Comparison of ENCODE assay signal across 14 cellular contexts in the genomic region with DNA sequence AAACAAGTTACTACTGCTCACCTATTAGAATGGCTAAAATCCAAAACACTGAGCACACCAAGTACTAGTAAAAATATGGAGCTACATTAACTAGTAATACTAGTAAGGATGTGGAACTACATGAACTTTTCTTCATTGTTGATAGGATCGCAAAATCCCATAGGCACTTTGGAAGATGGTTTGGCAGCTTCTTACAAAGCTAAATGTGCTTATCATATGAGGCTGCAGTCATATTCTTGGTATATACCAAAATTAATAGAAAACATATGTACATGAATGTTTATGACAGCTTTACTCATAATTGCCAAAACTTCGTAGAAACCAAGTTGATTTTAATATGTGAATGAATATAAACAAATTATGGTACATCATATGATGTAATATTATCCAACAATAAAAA.
DNase-seq lines count a peak whose midpoint lies in the region; ATAC-seq and TF ChIP-seq lines count a peak whose summit lies in the region.
"Had no signal": no experiment of that assay in that cellular context is flagged by ENCODE, and none has a peak within 500 bp of the region (broad histone marks: within the 10 kb centered on the region; RNA-seq: fewer than 3 reads in every experiment).

No MANE protein-coding gene starts in this region.

- H3K27ac ChIP-seq in SK-N-SH (ENCODE audit: low read depth in 2 of 2, low read length in 1 of 2) (peak overlapping the region in 1 of 2 experiments; percentile 99; a peak in 3 of 4 replicates), WERI-Rb-1 (no peak overlapping the region)
- H3K27ac ChIP-seq: GM23248 had no signal

- no peak for ATAC-seq in GM18502 (IDR thresholded peaks at IDR 0.05; ENCODE audit: poor library complexity, unreplicated experiment)
- ATAC-seq in GM19467 (IDR thresholded peaks at IDR 0.05; ENCODE audit: unreplicated experiment): no peak
- ATAC-seq in GM19395 (IDR thresholded peaks at IDR 0.05; ENCODE audit: unreplicated experiment): no peak

- peaks cover 13% of the 10 kb centered on the region for H3F3A ChIP-seq in SK-N-SH (replicated peaks; ENCODE audit: insufficient read depth)

- H3K4me2 ChIP-seq in SK-N-SH: no peak overlapping the region

- no peak overlapping the region for H2AFZ ChIP-seq in SK-N-SH (ENCODE audit: low read depth)
- H2AFZ ChIP-seq: GM23248 had no signal

- H3K36me3 ChIP-seq in SK-N-SH (replicated peaks in 1 of 2; ENCODE audit: control insufficient read depth in 1 of 2, insufficient read depth in 2 of 2, low read length in 1 of 2): no peaks in the 10 kb centered on the region
- no peaks in the 10 kb centered on the region for H3K36me3 ChIP-seq in WERI-Rb-1
- H3K36me3 ChIP-seq: BE2C had no signal

- peaks cover 6 to 14% of the 10 kb centered on the region in 2 experiments; a peak in 3 of 4 replicates for H3K4me1 ChIP-seq in SK-N-SH (ENCODE audit: control insufficient read depth in 1 of 2, insufficient read depth in 2 of 2, low read depth in 1 of 2, low read length in 1 of 2)
- H3K4me1 ChIP-seq: Caco-2 had no signal

- 0 out of 2 replicates have a peak, but pooled peaks have one; percentile 16 for TF ChIP-seq RAD21 in SK-N-SH (IDR thresholded peaks at IDR 0.05; ENCODE audit: low read length)

- no peaks in the 10 kb centered on the region for H3K9me2 ChIP-seq in SK-N-SH

- no peak for TF ChIP-seq CTCF in SK-N-SH (IDR thresholded peaks at IDR 0.05)
- no peak for TF ChIP-seq CTCF in fibroblast of mammary gland (conservative IDR thresholded peaks at IDR 0.05; ENCODE audit: control insufficient read depth, insufficient read depth, low read depth, low read length)
- TF ChIP-seq CTCF in WERI-Rb-1 (IDR thresholded peaks at IDR 0.05; ENCODE audit: low read depth, low read length): no peak

- no peaks in the 10 kb centered on the region for H3K9me3 ChIP-seq in SK-N-SH
- H3K9me3 ChIP-seq in WERI-Rb-1 (ENCODE audit: severe bottlenecking): no peaks in the 10 kb centered on the region
- H3K9me3 ChIP-seq: BE2C, Caco-2 had no signal

- WGBS in SK-N-SH (ENCODE audit: low lambda C conversion rate): 57% methylated on average over 2 of the region's 2 CpGs

- no peak overlapping the region for H3K9ac ChIP-seq in SK-N-SH
- H3K9ac ChIP-seq: GM23248 had no signal

- POLR2A ChIA-PET in SK-N-SH (lab: Yijun Ruan, JAX): no interaction called here

- no peak; a peak in 1 of 4 replicates for TF ChIP-seq EP300 in SK-N-SH (IDR thresholded peaks at IDR 0.05; ENCODE audit: borderline replicate concordance in 1 of 2, low read depth in 1 of 2, low read length in 1 of 2)

- H3K79me2 ChIP-seq in SK-N-SH (ENCODE audit: insufficient read depth): no peaks in the 10 kb centered on the region

- no peaks in the 10 kb centered on the region for H4K20me1 ChIP-seq in SK-N-SH (ENCODE audit: insufficient read depth)

- H3K4me3 ChIP-seq in SK-N-SH (ENCODE audit: low read depth in 2 of 2, low read length in 1 of 2): no peak overlapping the region
- H3K4me3 ChIP-seq in fibroblast of mammary gland (ENCODE audit: control insufficient read depth, low read depth, low read length): no peak overlapping the region
- H3K4me3 ChIP-seq in WERI-Rb-1 (ENCODE audit: low read depth, low read length): no peak overlapping the region
- H3K4me3 ChIP-seq: GM23248 had no signal

- H3K27me3 ChIP-seq in SK-N-SH (ENCODE audit: insufficient read depth) (no peaks in the 10 kb centered on the region), WERI-Rb-1 (ENCODE audit: insufficient read depth, low read depth, severe bottlenecking) (no peaks in the 10 kb centered on the region)
- H3K27me3 ChIP-seq: BE2C had no signal

- CTCF ChIA-PET in SK-N-SH (lab: Yijun Ruan, JAX): no interaction called here

- DNase-seq in HCEC 1CT: peak; percentile 30
- DNase-seq in SK-N-SH: no peak
- DNase-seq in fibroblast of mammary gland (ENCODE audit: low read depth): peak; percentile 58
- DNase-seq in WERI-Rb-1: no peak
- DNase-seq: BE2C; Caco-2; CD8-positive, alpha-beta memory T cell; DND-41; GDM1; GM23248; KBM-7 had no signal

TF ChIP-seq in SK-N-SH, 30 proteins besides CTCF, POLR2A, EP300 and RAD21:
- 0 out of 2 replicates have a peak, but pooled peaks have one; percentile 15 for TF ChIP-seq TCF12 (IDR thresholded peaks at IDR 0.05)
- TF ChIP-seq, protein P1, sequence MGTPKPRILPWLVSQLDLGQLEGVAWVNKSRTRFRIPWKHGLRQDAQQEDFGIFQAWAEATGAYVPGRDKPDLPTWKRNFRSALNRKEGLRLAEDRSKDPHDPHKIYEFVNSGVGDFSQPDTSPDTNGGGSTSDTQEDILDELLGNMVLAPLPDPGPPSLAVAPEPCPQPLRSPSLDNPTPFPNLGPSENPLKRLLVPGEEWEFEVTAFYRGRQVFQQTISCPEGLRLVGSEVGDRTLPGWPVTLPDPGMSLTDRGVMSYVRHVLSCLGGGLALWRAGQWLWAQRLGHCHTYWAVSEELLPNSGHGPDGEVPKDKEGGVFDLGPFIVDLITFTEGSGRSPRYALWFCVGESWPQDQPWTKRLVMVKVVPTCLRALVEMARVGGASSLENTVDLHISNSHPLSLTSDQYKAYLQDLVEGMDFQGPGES (IDR thresholded peaks at IDR 0.05; ENCODE audit: low read depth, low read length): no peak

Comparison
In these comparisons a context has a peak if more than half of its experiments do, and no peak if none do; other contexts are left out.
1. DNase-seq: peak in HCEC 1CT (single experiment) and fibroblast of mammary gland (single experiment); none in SK-N-SH (single experiment) and WERI-Rb-1 (single experiment).